ENCODE assay signal across 34 cellular contexts in the genomic region with DNA sequence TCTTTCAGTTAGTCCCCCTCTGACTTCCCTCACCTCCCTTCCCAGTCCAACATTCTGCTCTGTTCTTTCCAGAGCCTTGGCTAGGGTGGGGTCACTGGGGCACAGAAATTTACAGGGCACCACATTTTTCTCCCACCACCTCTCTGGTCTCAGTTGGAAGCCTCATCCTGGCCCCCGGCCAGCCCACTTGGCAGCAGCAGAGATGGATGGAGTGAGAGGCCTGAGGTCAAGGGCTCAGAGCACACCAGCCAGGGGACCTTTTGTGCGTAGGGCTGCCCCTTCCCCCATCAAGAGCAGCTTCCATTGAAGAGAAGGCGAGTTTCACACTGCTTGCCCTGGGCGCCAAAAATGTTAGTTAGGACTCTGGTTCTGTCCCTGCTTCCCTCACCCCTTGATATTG.
"Had no signal": no experiment of that assay in that cellular context is flagged by ENCODE, and none has a peak within 500 bp of the region (broad histone marks: within the 10 kb centered on the region; RNA-seq: fewer than 3 reads in every experiment).

No MANE protein-coding gene starts in this region.

- H3K27ac Mint-ChIP-seq: activated CD4-positive, alpha-beta memory T cell treated with anti-CD3 and anti-CD28 coated beads for 36 hours; activated CD4-positive, alpha-beta T cell treated with anti-CD3 and anti-CD28 coated beads for 36 hours; activated CD4-positive, alpha-beta T cell treated with anti-CD3 and anti-CD28 coated beads, Interleukin-2, amount 10 ng/mL, durations not matched to agents 24 days and 14 days; activated CD8-positive, alpha-beta memory T cell treated with anti-CD3 and anti-CD28 coated beads, Interleukin-2, amount 10 ng/mL, durations not matched to agents 7 days and 5 days; activated CD8-positive, alpha-beta T cell treated with anti-CD3 and anti-CD28 coated beads, Interleukin-2, amount 10 ng/mL, durations not matched to agents 7 days and 5 days; activated naive CD4-positive, alpha-beta T cell treated with anti-CD3 and anti-CD28 coated beads for 36 hours; activated naive CD4-positive, alpha-beta T cell treated with anti-CD3 and anti-CD28 coated beads, Interleukin-2, amount 50 U/mL, for 24 hours; activated naive CD8-positive, alpha-beta T cell treated with anti-CD3 and anti-CD28 coated beads for 36 hours; activated naive CD8-positive, alpha-beta T cell treated with anti-CD3 and anti-CD28 coated beads, Interleukin-2, amount 50 U/mL, for 24 hours; activated T-helper 1 cell treated with anti-CD3 and anti-CD28 coated beads, Interleukin-12 subunit alpha, Interleukin-12 subunit beta, Interleukin-2, Interleukin-4 antibody, amounts not matched to agents 30 ng/mL and 10 ng/mL and 1 ng/mL, durations not matched to agents 14 hours and 24 hours and 36 hours; activated T-helper 2 cell treated with anti-CD3 and anti-CD28 coated beads, Interferon-gamma antibody, Interleukin-2, Interleukin-4, amounts not matched to agents 10 μg/mL and 5 μg/mL and 100 μg/mL, durations not matched to agents 14 hours and 24 hours and 36 hours had no signal

- H3K27me3 Mint-ChIP-seq: activated CD4-positive, alpha-beta memory T cell treated with anti-CD3 and anti-CD28 coated beads for 36 hours; activated CD4-positive, alpha-beta T cell treated with anti-CD3 and anti-CD28 coated beads for 36 hours; activated CD4-positive, alpha-beta T cell treated with anti-CD3 and anti-CD28 coated beads, Interleukin-2, amount 10 ng/mL, durations not matched to agents 24 days and 14 days; activated CD8-positive, alpha-beta memory T cell treated with anti-CD3 and anti-CD28 coated beads, Interleukin-2, amount 10 ng/mL, durations not matched to agents 7 days and 5 days; activated naive CD4-positive, alpha-beta T cell treated with anti-CD3 and anti-CD28 coated beads, Interleukin-2, amount 50 U/mL, for 24 hours; activated naive CD8-positive, alpha-beta T cell treated with anti-CD3 and anti-CD28 coated beads for 36 hours; activated naive CD8-positive, alpha-beta T cell treated with anti-CD3 and anti-CD28 coated beads, Interleukin-2, amount 50 U/mL, for 24 hours had no signal

- H3K36me3 ChIP-seq: adrenal gland, ascending aorta, breast epithelium, cardiac muscle cell, colonic mucosa, esophagus squamous epithelium had no signal

- H3K4me3 Mint-ChIP-seq: activated CD4-positive, alpha-beta memory T cell treated with anti-CD3 and anti-CD28 coated beads for 36 hours; activated CD4-positive, alpha-beta T cell treated with anti-CD3 and anti-CD28 coated beads for 36 hours; activated CD4-positive, alpha-beta T cell treated with anti-CD3 and anti-CD28 coated beads, Interleukin-2, amount 10 ng/mL, durations not matched to agents 24 days and 14 days; activated CD8-positive, alpha-beta memory T cell treated with anti-CD3 and anti-CD28 coated beads, Interleukin-2, amount 10 ng/mL, durations not matched to agents 7 days and 5 days; activated CD8-positive, alpha-beta T cell treated with anti-CD3 and anti-CD28 coated beads, Interleukin-2, amount 10 ng/mL, durations not matched to agents 7 days and 5 days; activated naive CD4-positive, alpha-beta T cell treated with anti-CD3 and anti-CD28 coated beads for 36 hours; activated naive CD4-positive, alpha-beta T cell treated with anti-CD3 and anti-CD28 coated beads, Interleukin-2, amount 50 U/mL, for 24 hours; activated naive CD8-positive, alpha-beta T cell treated with anti-CD3 and anti-CD28 coated beads for 36 hours; activated naive CD8-positive, alpha-beta T cell treated with anti-CD3 and anti-CD28 coated beads, Interleukin-2, amount 50 U/mL, for 24 hours; activated T-helper 1 cell treated with anti-CD3 and anti-CD28 coated beads, Interleukin-12 subunit alpha, Interleukin-12 subunit beta, Interleukin-2, Interleukin-4 antibody, amounts not matched to agents 30 ng/mL and 10 ng/mL and 1 ng/mL, durations not matched to agents 14 hours and 24 hours and 36 hours; brain had no signal

- H3K27me3 ChIP-seq: adrenal gland, ascending aorta, cardiac muscle cell, colonic mucosa, esophagus squamous epithelium had no signal

- H3K4me1 ChIP-seq: adrenal gland, ascending aorta, breast epithelium, colonic mucosa, esophagus squamous epithelium had no signal

- H3K4me3 ChIP-seq: adrenal gland, ascending aorta, breast epithelium, cardiac muscle cell, colonic mucosa, esophagus squamous epithelium had no signal

- FAIRE-seq: endometrium, endothelial cell of umbilical vein, frontal cortex had no signal

- H3K4me1 Mint-ChIP-seq: activated CD4-positive, alpha-beta T cell treated with anti-CD3 and anti-CD28 coated beads for 36 hours; activated CD4-positive, alpha-beta T cell treated with anti-CD3 and anti-CD28 coated beads, Interleukin-2, amount 10 ng/mL, durations not matched to agents 24 days and 14 days; activated CD8-positive, alpha-beta memory T cell treated with anti-CD3 and anti-CD28 coated beads, Interleukin-2, amount 10 ng/mL, durations not matched to agents 7 days and 5 days; activated naive CD4-positive, alpha-beta T cell treated with anti-CD3 and anti-CD28 coated beads, Interleukin-2, amount 50 U/mL, for 24 hours; activated naive CD8-positive, alpha-beta T cell treated with anti-CD3 and anti-CD28 coated beads for 36 hours; activated naive CD8-positive, alpha-beta T cell treated with anti-CD3 and anti-CD28 coated beads, Interleukin-2, amount 50 U/mL, for 24 hours; brain had no signal

- DNase-seq: activated CD4-positive, alpha-beta memory T cell treated with anti-CD3 and anti-CD28 coated beads for 36 hours; activated CD4-positive, alpha-beta T cell treated with anti-CD3 and anti-CD28 coated beads for 36 hours; activated CD4-positive, alpha-beta T cell treated with anti-CD3 and anti-CD28 coated beads, Interleukin-2, amount 10 ng/mL, durations not matched to agents 24 days and 14 days; activated CD4-positive, CD25-positive, alpha-beta regulatory T cell; activated CD4-positive, CD25-positive, alpha-beta regulatory T cell treated with anti-CD3 and anti-CD28 coated beads, Interleukin-2, amount 50 U/mL, for 72 hours; activated CD8-positive, alpha-beta memory T cell treated with anti-CD3 and anti-CD28 coated beads, Interleukin-2, amount 10 ng/mL, durations not matched to agents 7 days and 5 days; activated CD8-positive, alpha-beta memory T cell treated with anti-CD3 and anti-CD28 coated beads, Interleukin-2, amount 50 U/mL, for 4 hours; activated CD8-positive, alpha-beta T cell treated with anti-CD3 and anti-CD28 coated beads, Interleukin-2, amount 10 ng/mL, durations not matched to agents 7 days and 5 days; activated effector memory CD4-positive, alpha-beta T cell treated with anti-CD3 and anti-CD28 coated beads, Interleukin-2, amount 50 U/mL, for 16 hours; activated naive CD4-positive, alpha-beta T cell treated with anti-CD3 and anti-CD28 coated beads for 36 hours; activated naive CD8-positive, alpha-beta T cell treated with anti-CD3 and anti-CD28 coated beads for 36 hours; activated naive CD8-positive, alpha-beta T cell treated with anti-CD3 and anti-CD28 coated beads, Interleukin-2, amount 50 U/mL, for 24 hours; activated T-cell treated with anti-CD3 and anti-CD28 coated beads, Interleukin-2, amount 50 U/mL, for 1 hour; activated T-cell treated with anti-CD3 and anti-CD28 coated beads, Interleukin-2, amount 50 U/mL, for 48 hours; amygdala; central memory CD4-positive, alpha-beta T cell; cerebellar nuclear complex; colonic mucosa; effector CD8-positive, alpha-beta T cell; esophagus squamous epithelium; foreskin fibroblast; head of caudate nucleus; T-helper 2 cell had no signal

- H3K27ac ChIP-seq: adrenal gland, ascending aorta, breast epithelium, cardiac muscle cell, colonic mucosa, esophagus squamous epithelium had no signal

- H3K9me3 ChIP-seq: adrenal gland, colonic mucosa, esophagus squamous epithelium had no signal

- ATAC-seq: activated CD4-positive, alpha-beta T cell treated with anti-CD3 and anti-CD28 coated beads for 36 hours; activated CD8-positive, alpha-beta memory T cell treated with anti-CD3 and anti-CD28 coated beads, Interleukin-2, amount 10 ng/mL, durations not matched to agents 7 days and 5 days; activated CD8-positive, alpha-beta T cell treated with anti-CD3 and anti-CD28 coated beads, Interleukin-2, amount 10 ng/mL, durations not matched to agents 7 days and 5 days; activated naive CD8-positive, alpha-beta T cell treated with anti-CD3 and anti-CD28 coated beads, Interleukin-2, amount 50 U/mL, for 24 hours had no signal

- H3K9me3 Mint-ChIP-seq: activated naive CD4-positive, alpha-beta T cell treated with anti-CD3 and anti-CD28 coated beads, Interleukin-2, amount 50 U/mL, for 24 hours; activated T-helper 2 cell treated with anti-CD3 and anti-CD28 coated beads, Interferon-gamma antibody, Interleukin-2, Interleukin-4, amounts not matched to agents 10 μg/mL and 5 μg/mL and 100 μg/mL, durations not matched to agents 14 hours and 24 hours and 36 hours had no signal

- H3K36me3 Mint-ChIP-seq: activated CD4-positive, alpha-beta memory T cell treated with anti-CD3 and anti-CD28 coated beads for 36 hours; activated CD8-positive, alpha-beta memory T cell treated with anti-CD3 and anti-CD28 coated beads, Interleukin-2, amount 10 ng/mL, durations not matched to agents 7 days and 5 days; activated naive CD4-positive, alpha-beta T cell treated with anti-CD3 and anti-CD28 coated beads, Interleukin-2, amount 50 U/mL, for 24 hours; activated naive CD8-positive, alpha-beta T cell treated with anti-CD3 and anti-CD28 coated beads for 36 hours; brain had no signal
